ENCODE assay signal across 1 cellular context in genomic region chr17:45222994-45223540, GRCh38.
TF ChIP-seq lines count a peak whose summit lies in the region.

No MANE protein-coding gene starts in this region.

TF ChIP-seq in GM12878, 131 proteins besides CTCF, POLR2A, EP300 and RAD21 (continued from another document):
- TF ChIP-seq E2F8 (IDR thresholded peaks at IDR 0.05; ENCODE audit: low read depth, partially characterized antibody) = no peak
- 0 out of 3 replicates have a peak, but pooled peaks of 1 of the 2 experiments have one; percentile 3 for TF ChIP-seq EGR1 (IDR thresholded peaks at IDR 0.05; ENCODE audit: borderline replicate concordance in 1 of 2, low read depth in 2 of 2, low read length in 2 of 2)
- TF ChIP-seq, protein P1, sequence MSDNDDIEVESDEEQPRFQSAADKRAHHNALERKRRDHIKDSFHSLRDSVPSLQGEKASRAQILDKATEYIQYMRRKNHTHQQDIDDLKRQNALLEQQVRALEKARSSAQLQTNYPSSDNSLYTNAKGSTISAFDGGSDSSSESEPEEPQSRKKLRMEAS (IDR thresholded peaks at IDR 0.05; ENCODE audit: low read depth, low read length) = no peak
